1 cellular context compared by ENCODE assay signal in the genomic region with DNA sequence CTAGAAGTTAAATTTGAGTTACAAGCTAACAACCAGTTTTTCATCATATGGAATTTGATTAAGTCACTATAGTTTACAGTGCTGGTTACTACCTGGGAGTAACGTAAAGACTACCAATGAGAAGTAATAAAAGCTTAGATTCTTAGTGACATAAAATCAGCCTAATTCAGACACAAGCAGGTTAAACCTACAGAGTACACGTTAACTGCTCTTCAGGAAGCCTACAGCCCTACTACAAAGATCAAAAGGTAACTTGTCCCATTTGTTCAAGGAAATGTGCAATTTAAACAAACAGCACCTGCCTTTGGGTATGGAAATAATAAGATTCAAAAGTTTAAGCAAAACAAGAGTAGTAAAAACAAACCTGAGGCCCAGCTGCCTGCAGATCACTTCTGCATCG.
TF ChIP-seq lines count a peak whose summit lies in the region.

No MANE protein-coding gene starts in this region.

TF ChIP-seq in H1, 55 proteins besides CTCF, POLR2A, EP300 and RAD21 (continued from another document):
- no peak for TF ChIP-seq CHD1 (IDR thresholded peaks at IDR 0.05; ENCODE audit: low read depth, low read length)
- no peak for TF ChIP-seq TBP (IDR thresholded peaks at IDR 0.05; ENCODE audit: low read depth, low read length)
